ENCODE assay signal across 8 cellular contexts in genomic region chr17:17782425-17783120, GRCh38. TPM values are rescaled to one million over a fixed set of nuclear protein-coding genes. Genes with fewer than 3 reads are reported as not detected.
DNase-seq lines count a peak whose midpoint lies in the region; ATAC-seq and TF ChIP-seq lines count a peak whose summit lies in the region.

No MANE protein-coding gene starts in this region.

- H3K9me3 Mint-ChIP-seq in endodermal cell, result no peaks in the 10 kb centered on the region
- no peaks in the 10 kb centered on the region for H3K9me3 Mint-ChIP-seq in natural killer cell treated with Interleukin-12 subunit alpha and Interleukin-12 subunit beta and Interleukin-15 and Interleukin-18, amount 100 ng/mL, for 72 hours

- 0 to 1% methylated on average over 17 to 68 of the region's 73 CpGs for WGBS in endodermal cell (ENCODE audit: insufficient coverage in 1 of 2, insufficient read length in 1 of 2), 2 experiments

- H3K4me1 ChIP-seq in endodermal cell (ENCODE audit: control insufficient read depth, insufficient read depth, low read length), result peaks cover 47% of the 10 kb centered on the region

- H3K4me3 ChIP-seq in endodermal cell (ENCODE audit: low read length), result peak overlapping the region; percentile 79

- ATAC-seq in GM21423 (IDR thresholded peaks at IDR 0.05; ENCODE audit: unreplicated experiment), result peak; percentile 3
- ATAC-seq in natural killer cell treated with Interleukin-12 subunit alpha and Interleukin-12 subunit beta and Interleukin-15 and Interleukin-18, amount 100 ng/mL, for 72 hours, result peak in 1 of 2 donors; percentile 1
- ATAC-seq in HG03139 (IDR thresholded peaks at IDR 0.05; ENCODE audit: unreplicated experiment), result no peak
- no peak for ATAC-seq in GM19397 (IDR thresholded peaks at IDR 0.05; ENCODE audit: unreplicated experiment)

- TF ChIP-seq CTCF in C4-2B (conservative IDR thresholded peaks at IDR 0.05) (no peak), RWPE1 (conservative IDR thresholded peaks at IDR 0.05; ENCODE audit: low read depth) (no peak), endodermal cell (conservative IDR thresholded peaks at IDR 0.05) (no peak)

- no peaks in the 10 kb centered on the region for H3K9me3 ChIP-seq in endodermal cell (ENCODE audit: control insufficient read depth, low read length)

- H3K27ac Mint-ChIP-seq in endodermal cell, result no peak overlapping the region
- no peak overlapping the region for H3K27ac Mint-ChIP-seq in natural killer cell treated with Interleukin-12 subunit alpha and Interleukin-12 subunit beta and Interleukin-15 and Interleukin-18, amount 100 ng/mL, for 72 hours

- peaks cover 55% of the 10 kb centered on the region for H3K4me1 Mint-ChIP-seq in endodermal cell
- peaks cover 13 to 16% of the 10 kb centered on the region in 2 donors for H3K4me1 Mint-ChIP-seq in natural killer cell treated with Interleukin-12 subunit alpha and Interleukin-12 subunit beta and Interleukin-15 and Interleukin-18, amount 100 ng/mL, for 72 hours (ENCODE audit: low read depth in 2 of 2)

- POLR2A ChIA-PET in RWPE1 (lab: Yijun Ruan, JAX; ENCODE audit: low non-redundant PET), result no interaction called here

- peak overlapping the region; percentile 11 for H3K9ac ChIP-seq in endodermal cell (ENCODE audit: extremely low read depth, low read length, poor library complexity, severe bottlenecking)

- H3K27me3 Mint-ChIP-seq in endodermal cell (ENCODE audit: insufficient read depth), result peaks cover 3% of the 10 kb centered on the region
- H3K27me3 Mint-ChIP-seq in natural killer cell treated with Interleukin-12 subunit alpha and Interleukin-12 subunit beta and Interleukin-15 and Interleukin-18, amount 100 ng/mL, for 72 hours, result peaks cover 0 to 3% of the 10 kb centered on the region in 2 donors

- H3K4me3 Mint-ChIP-seq in endodermal cell, result peak overlapping the region; percentile 60
- H3K4me3 Mint-ChIP-seq in natural killer cell treated with Interleukin-12 subunit alpha and Interleukin-12 subunit beta and Interleukin-15 and Interleukin-18, amount 100 ng/mL, for 72 hours, result peak overlapping the region; percentile 65

- H3K27me3 ChIP-seq in endodermal cell (ENCODE audit: control insufficient read depth, insufficient read depth, low read length, poor library complexity, severe bottlenecking), result no peaks in the 10 kb centered on the region

- DNase-seq in RWPE1 (ENCODE audit: low spot score) (no peak), endodermal cell (peak; percentile 90), putamen (ENCODE audit: low spot score) (no peak)
- DNase-seq in natural killer cell treated with Interleukin-12 subunit alpha and Interleukin-12 subunit beta and Interleukin-15 and Interleukin-18, amount 100 ng/mL, for 72 hours (ENCODE audit: low spot score), result no peak

- peak overlapping the region; percentile 87 for H3K27ac ChIP-seq in C4-2B
- H3K27ac ChIP-seq in RWPE1, result peak overlapping the region; percentile 86
- H3K27ac ChIP-seq in endodermal cell (ENCODE audit: low read depth, low read length), result peak overlapping the region; percentile 90

- CTCF ChIA-PET in RWPE1 (lab: Yijun Ruan, JAX), result interaction anchor here (1.6 kb wide), 1 partner anchor 101 kb away, joined by 5 read pairs; no protein-coding TSS in a partner anchor

- no peaks in the 10 kb centered on the region for H3K36me3 ChIP-seq in endodermal cell (ENCODE audit: control insufficient read depth, insufficient read depth, low read length)

- H3K36me3 Mint-ChIP-seq in endodermal cell (ENCODE audit: low read depth), result no peaks in the 10 kb centered on the region
- H3K36me3 Mint-ChIP-seq in natural killer cell treated with Interleukin-12 subunit alpha and Interleukin-12 subunit beta and Interleukin-15 and Interleukin-18, amount 100 ng/mL, for 72 hours, result no peaks in the 10 kb centered on the region

RNA-seq across cellular contexts. Expression of gene SREBF1, which starts 54.2 kb away (rescaled TPM):
- 10 to 100 TPM; 39.0 to 58.2 TPM for total RNA-seq in endodermal cell
- 69.1 TPM for polyA plus RNA-seq in endodermal cell (2013, experiment 1 of 2)
- polyA plus RNA-seq in endodermal cell (2013, experiment 2 of 2), result 66.7 TPM
- total RNA-seq in natural killer cell treated with Interleukin-12 subunit alpha and Interleukin-12 subunit beta and Interleukin-15 and Interleukin-18, amount 100 ng/mL, for 72 hours, result 10 to 100 TPM; 55.8 to 73.5 TPM
